ENCODE assay signal across 23 cellular contexts in genomic region chr22:33819743-33820142, GRCh38.
"Had no signal": no experiment of that assay in that cellular context is flagged by ENCODE, and none has a peak within 500 bp of the region (broad histone marks: within the 10 kb centered on the region; RNA-seq: fewer than 3 reads in every experiment).

No MANE protein-coding gene starts in this region.

- DNase-seq: activated CD4-positive, CD25-positive, alpha-beta regulatory T cell treated with anti-CD3 and anti-CD28 coated beads, Interleukin-2, amount 50 U/mL, for 72 hours; activated CD8-positive, alpha-beta memory T cell treated with anti-CD3 and anti-CD28 coated beads, Interleukin-2, amount 10 ng/mL, durations not matched to agents 7 days and 5 days; activated CD8-positive, alpha-beta T cell treated with anti-CD3 and anti-CD28 coated beads, Interleukin-2, amount 10 ng/mL, durations not matched to agents 7 days and 5 days; activated naive CD8-positive, alpha-beta T cell treated with anti-CD3 and anti-CD28 coated beads, Interleukin-2, amount 50 U/mL, for 24 hours; activated T-cell treated with anti-CD3 and anti-CD28 coated beads, Interleukin-2, amount 50 U/mL, for 48 hours; gastrocnemius medialis; glutamatergic neuron; left ventricle myocardium superior; naive thymus-derived CD4-positive, alpha-beta T cell; occipital lobe; stimulated activated CD4-positive, alpha-beta T cell treated with anti-CD3 and anti-CD28 coated beads, Interleukin-15, amount 100 ng/mL, for 24 hours; stimulated activated CD4-positive, alpha-beta T cell treated with anti-CD3 and anti-CD28 coated beads, Interleukin-2, amount 100 ng/mL, for 24 hours; stimulated activated naive CD4-positive, alpha-beta T cell; SW 1271; T-helper 9 cell; tibial artery had no signal

- H3K4me3 Mint-ChIP-seq: activated CD8-positive, alpha-beta memory T cell treated with anti-CD3 and anti-CD28 coated beads, Interleukin-2, amount 10 ng/mL, durations not matched to agents 7 days and 5 days; activated CD8-positive, alpha-beta T cell treated with anti-CD3 and anti-CD28 coated beads, Interleukin-2, amount 10 ng/mL, durations not matched to agents 7 days and 5 days; activated naive CD4-positive, alpha-beta T cell treated with anti-CD3 and anti-CD28 coated beads, Interleukin-2, amount 50 U/mL, for 24 hours; activated naive CD8-positive, alpha-beta T cell treated with anti-CD3 and anti-CD28 coated beads, Interleukin-2, amount 50 U/mL, for 24 hours; central memory CD8-positive, alpha-beta T cell; dendritic cell treated with granulocyte-macrophage colony-stimulating factor and Interleukin-4, amounts not matched to agents 40 ng/mL and 50 ng/mL, for 4 days; mesothelial cell of epicardium; naive thymus-derived CD4-positive, alpha-beta T cell; neural progenitor cell; T-helper 1 cell treated with Interleukin-12 subunit alpha and Interleukin-12 subunit beta and Interleukin-4 antibody, amounts not matched to agents 30 μg/mL and 1 μg/mL, for 36 hours had no signal

- H3K9me3 Mint-ChIP-seq: activated naive CD4-positive, alpha-beta T cell treated with anti-CD3 and anti-CD28 coated beads, Interleukin-2, amount 50 U/mL, for 24 hours had no signal

- H3K4me1 Mint-ChIP-seq: activated CD8-positive, alpha-beta memory T cell treated with anti-CD3 and anti-CD28 coated beads, Interleukin-2, amount 10 ng/mL, durations not matched to agents 7 days and 5 days; activated naive CD4-positive, alpha-beta T cell treated with anti-CD3 and anti-CD28 coated beads, Interleukin-2, amount 50 U/mL, for 24 hours; activated naive CD8-positive, alpha-beta T cell treated with anti-CD3 and anti-CD28 coated beads, Interleukin-2, amount 50 U/mL, for 24 hours; central memory CD8-positive, alpha-beta T cell; naive thymus-derived CD4-positive, alpha-beta T cell; neural progenitor cell had no signal

- H3K36me3 Mint-ChIP-seq: activated CD8-positive, alpha-beta memory T cell treated with anti-CD3 and anti-CD28 coated beads, Interleukin-2, amount 10 ng/mL, durations not matched to agents 7 days and 5 days; activated naive CD4-positive, alpha-beta T cell treated with anti-CD3 and anti-CD28 coated beads, Interleukin-2, amount 50 U/mL, for 24 hours; naive thymus-derived CD4-positive, alpha-beta T cell had no signal

- H3K27ac Mint-ChIP-seq: activated CD8-positive, alpha-beta memory T cell treated with anti-CD3 and anti-CD28 coated beads, Interleukin-2, amount 10 ng/mL, durations not matched to agents 7 days and 5 days; activated CD8-positive, alpha-beta T cell treated with anti-CD3 and anti-CD28 coated beads, Interleukin-2, amount 10 ng/mL, durations not matched to agents 7 days and 5 days; activated naive CD4-positive, alpha-beta T cell treated with anti-CD3 and anti-CD28 coated beads, Interleukin-2, amount 50 U/mL, for 24 hours; activated naive CD8-positive, alpha-beta T cell treated with anti-CD3 and anti-CD28 coated beads, Interleukin-2, amount 50 U/mL, for 24 hours; activated T-helper 2 cell treated with anti-CD3 and anti-CD28 coated beads, Interferon-gamma antibody, Interleukin-2, Interleukin-4, amounts not matched to agents 10 μg/mL and 5 μg/mL and 100 μg/mL, durations not matched to agents 14 hours and 24 hours and 36 hours; dendritic cell treated with granulocyte-macrophage colony-stimulating factor and Interleukin-4, amounts not matched to agents 40 ng/mL and 50 ng/mL, for 4 days; mesothelial cell of epicardium; naive thymus-derived CD4-positive, alpha-beta T cell; neural progenitor cell; T-helper 1 cell treated with Interleukin-12 subunit alpha and Interleukin-12 subunit beta and Interleukin-4 antibody, amounts not matched to agents 30 μg/mL and 1 μg/mL, for 36 hours had no signal

- H3K27me3 Mint-ChIP-seq: activated CD8-positive, alpha-beta memory T cell treated with anti-CD3 and anti-CD28 coated beads, Interleukin-2, amount 10 ng/mL, durations not matched to agents 7 days and 5 days; activated naive CD8-positive, alpha-beta T cell treated with anti-CD3 and anti-CD28 coated beads, Interleukin-2, amount 50 U/mL, for 24 hours; central memory CD8-positive, alpha-beta T cell; dendritic cell treated with granulocyte-macrophage colony-stimulating factor and Interleukin-4, amounts not matched to agents 40 ng/mL and 50 ng/mL, for 4 days had no signal

- ATAC-seq: activated CD8-positive, alpha-beta memory T cell treated with anti-CD3 and anti-CD28 coated beads, Interleukin-2, amount 10 ng/mL, durations not matched to agents 7 days and 5 days; activated CD8-positive, alpha-beta T cell treated with anti-CD3 and anti-CD28 coated beads, Interleukin-2, amount 10 ng/mL, durations not matched to agents 7 days and 5 days; activated naive CD8-positive, alpha-beta T cell treated with anti-CD3 and anti-CD28 coated beads, Interleukin-2, amount 50 U/mL, for 24 hours; gastrocnemius medialis; left ventricle myocardium superior; naive thymus-derived CD4-positive, alpha-beta T cell had no signal
